In genomic region chr3:114331007-114331406, GRCh38 we compare ENCODE assay signal across 27 cellular contexts. TPM values are rescaled to one million over a fixed set of nuclear protein-coding genes. Genes with fewer than 3 reads are reported as not detected.
DNase-seq lines count a peak whose midpoint lies in the region; ATAC-seq and TF ChIP-seq lines count a peak whose summit lies in the region.
"Had no signal": no experiment of that assay in that cellular context is flagged by ENCODE, and none has a peak within 500 bp of the region (broad histone marks: within the 10 kb centered on the region; RNA-seq: fewer than 3 reads in every experiment).

No MANE protein-coding gene starts in this region.

- intact Hi-C loops in right lobe of liver (cut with DNase I) (no loop called here), heart left ventricle (cut with DNase I) (loop anchor here in 3 of 10 donors (10.0 kb wide), 1 partner anchor 176 kb away; no protein-coding TSS in a partner anchor)

- DNase-seq in stimulated activated naive CD8-positive, alpha-beta T cell treated with anti-CD3 and anti-CD28 coated beads, Interleukin-15, Interleukin-2, amounts not matched to agents 100 U/mL and 50 U/mL, for 24 hours = no peak
- DNase-seq in activated naive CD8-positive, alpha-beta T cell treated with anti-CD3 and anti-CD28 coated beads, Interleukin-2, amount 50 U/mL, for 24 hours = no peak
- DNase-seq in right lobe of liver = peak; percentile 40 to 77 (median 73)
- no peak for DNase-seq in heart left ventricle
- DNase-seq in NCI-H2171 treated with DMSO at 0.1 percent for 48 hours (lab: John Stamatoyannopoulos, UW) = no peak
- DNase-seq: activated effector memory CD4-positive, alpha-beta T cell treated with Interleukin-2 at 50 U/mL for 16 hours; amygdala; C1 segment of cervical spinal cord; DND-41; effector memory CD4-positive, alpha-beta T cell; HCEC 1CT; kidney; NCI-H1105; NCI-H2029; NCI-H226; NCI-H748 treated with DMSO at 0.1 percent for 48 hours; nephron progenitor cell; substantia nigra; upper lobe of left lung had no signal

- peaks cover 7% of the 10 kb centered on the region for H3K9me3 Mint-ChIP-seq in stimulated activated naive CD8-positive, alpha-beta T cell treated with anti-CD3 and anti-CD28 coated beads, Interleukin-15, Interleukin-2, amounts not matched to agents 100 ng/mL and 50 ng/mL, for 24 hours
- H3K9me3 Mint-ChIP-seq in activated naive CD8-positive, alpha-beta T cell treated with anti-CD3 and anti-CD28 coated beads, Interleukin-2, amount 50 U/mL, for 24 hours = peaks cover 11% of the 10 kb centered on the region

- H3K27me3 ChIP-seq in right lobe of liver = no peaks in the 10 kb centered on the region
- no peaks in the 10 kb centered on the region for H3K27me3 ChIP-seq in heart left ventricle
- H3K27me3 ChIP-seq: breast epithelium, upper lobe of left lung had no signal

- no peaks in the 10 kb centered on the region for H3K27me3 Mint-ChIP-seq in stimulated activated naive CD8-positive, alpha-beta T cell treated with anti-CD3 and anti-CD28 coated beads, Interleukin-15, Interleukin-2, amounts not matched to agents 100 ng/mL and 50 ng/mL, for 24 hours
- H3K27me3 Mint-ChIP-seq in activated naive CD8-positive, alpha-beta T cell treated with anti-CD3 and anti-CD28 coated beads, Interleukin-2, amount 50 U/mL, for 24 hours = no peaks in the 10 kb centered on the region

- H3K4me3 Mint-ChIP-seq in stimulated activated naive CD8-positive, alpha-beta T cell treated with anti-CD3 and anti-CD28 coated beads, Interleukin-15, Interleukin-2, amounts not matched to agents 100 ng/mL and 50 ng/mL, for 24 hours = no peak overlapping the region
- H3K4me3 Mint-ChIP-seq in activated naive CD8-positive, alpha-beta T cell treated with anti-CD3 and anti-CD28 coated beads, Interleukin-2, amount 50 U/mL, for 24 hours = no peak overlapping the region
- H3K4me3 Mint-ChIP-seq: nephron progenitor cell had no signal

- H3K4me1 Mint-ChIP-seq in stimulated activated naive CD8-positive, alpha-beta T cell treated with anti-CD3 and anti-CD28 coated beads, Interleukin-15, Interleukin-2, amounts not matched to agents 100 ng/mL and 50 ng/mL, for 24 hours (ENCODE audit: low read depth) = peaks cover 98% of the 10 kb centered on the region
- H3K4me1 Mint-ChIP-seq in activated naive CD8-positive, alpha-beta T cell treated with anti-CD3 and anti-CD28 coated beads, Interleukin-2, amount 50 U/mL, for 24 hours = peaks cover 95% of the 10 kb centered on the region
- H3K4me1 Mint-ChIP-seq: nephron progenitor cell had no signal

- H3K36me3 Mint-ChIP-seq in stimulated activated naive CD8-positive, alpha-beta T cell treated with anti-CD3 and anti-CD28 coated beads, Interleukin-15, Interleukin-2, amounts not matched to agents 100 ng/mL and 50 ng/mL, for 24 hours (ENCODE audit: low read depth) = peaks cover 26% of the 10 kb centered on the region
- H3K36me3 Mint-ChIP-seq in activated naive CD8-positive, alpha-beta T cell treated with anti-CD3 and anti-CD28 coated beads, Interleukin-2, amount 50 U/mL, for 24 hours (ENCODE audit: low read depth) = peaks cover 34% of the 10 kb centered on the region

- ATAC-seq in stimulated activated naive CD8-positive, alpha-beta T cell treated with anti-CD3 and anti-CD28 coated beads, Interleukin-15, Interleukin-2, amounts not matched to agents 100 U/mL and 50 U/mL, for 24 hours = no peak
- ATAC-seq in activated naive CD8-positive, alpha-beta T cell treated with anti-CD3 and anti-CD28 coated beads, Interleukin-2, amount 50 U/mL, for 24 hours = no peak
- peak; percentile 86 to 97 (median 94) for ATAC-seq in right lobe of liver
- ATAC-seq in heart left ventricle = no peak
- ATAC-seq in GM19467 (IDR thresholded peaks at IDR 0.05; ENCODE audit: unreplicated experiment) = no peak

- H3K4me3 ChIP-seq in right lobe of liver (no peak overlapping the region), heart left ventricle (no peak overlapping the region)
- H3K4me3 ChIP-seq: breast epithelium, coronary artery, lung, upper lobe of left lung had no signal

- H3K4me1 ChIP-seq in right lobe of liver (no peaks in the 10 kb centered on the region), heart left ventricle (peaks cover 0 to 27% (median 6%) of the 10 kb centered on the region in 12 donors)
- H3K4me1 ChIP-seq: breast epithelium, upper lobe of left lung had no signal

- TF ChIP-seq CTCF in right lobe of liver (IDR thresholded peaks at IDR 0.05) (no peak), heart left ventricle (IDR thresholded peaks at IDR 0.05) (no peak)

- H3K27ac ChIP-seq in right lobe of liver (no peak overlapping the region), heart left ventricle (no peak overlapping the region)
- H3K27ac ChIP-seq: breast epithelium, coronary artery, upper lobe of left lung had no signal

- TF ChIP-seq POLR2A in right lobe of liver (IDR thresholded peaks at IDR 0.05) (no peak), heart left ventricle (IDR thresholded peaks at IDR 0.05) (no peak)

- peak overlapping the region; percentile 95 for H3K27ac Mint-ChIP-seq in stimulated activated naive CD8-positive, alpha-beta T cell treated with anti-CD3 and anti-CD28 coated beads, Interleukin-15, Interleukin-2, amounts not matched to agents 100 ng/mL and 50 ng/mL, for 24 hours
- peak overlapping the region; percentile 93 for H3K27ac Mint-ChIP-seq in activated naive CD8-positive, alpha-beta T cell treated with anti-CD3 and anti-CD28 coated beads, Interleukin-2, amount 50 U/mL, for 24 hours
- H3K27ac Mint-ChIP-seq: nephron progenitor cell had no signal

- H3K9me3 ChIP-seq in right lobe of liver = no peaks in the 10 kb centered on the region
- peaks cover 0 to 6% (median 0%) of the 10 kb centered on the region in 12 donors for H3K9me3 ChIP-seq in heart left ventricle
- H3K9me3 ChIP-seq: breast epithelium, upper lobe of left lung had no signal

- no peaks in the 10 kb centered on the region for H3K36me3 ChIP-seq in right lobe of liver
- peaks cover 0 to 27% (median 7%) of the 10 kb centered on the region in 9 donors for H3K36me3 ChIP-seq in heart left ventricle
- H3K36me3 ChIP-seq: breast epithelium, upper lobe of left lung had no signal

- WGBS in right lobe of liver (ENCODE audit: insufficient coverage, low coverage, low lambda C conversion rate, missing lambda C conversion rate) = 50% methylated on average over 2 of the region's 2 CpGs
- WGBS in heart left ventricle, 4 donors = 94 to 98% (median 97%) methylated on average over 2 of the region's 2 CpGs

RNA-seq across cellular contexts. Expression of gene TIGIT, which starts 37.2 kb away (rescaled TPM):
- total RNA-seq in right lobe of liver (1 to 10 TPM in 1 of 6 experiments, under 1 TPM in 5; 0.09 to 1.2 (median 0.30) TPM), heart left ventricle (1 to 10 TPM in 1 of 9 donors, under 1 TPM in 2, not detected in 6; 0.10 to 3.8 (median 0.77) TPM)
- polyA plus RNA-seq in heart left ventricle = under 1 TPM in 1 of 2 donors, not detected in 1; 0.04 TPM
- total RNA-seq: epithelial cell of proximal tubule, osteocyte, skeletal muscle tissue had no signal

Comparison
In these comparisons a context has a peak if more than half of its experiments do, and no peak if none do; other contexts are left out.
1. ATAC-seq: peak in right lobe of liver (4 of 4); none in stimulated activated naive CD8-positive, alpha-beta T cell treated with anti-CD3 and anti-CD28 coated beads, Interleukin-15, Interleukin-2, amounts not matched to agents 100 U/mL and 50 U/mL, for 24 hours (single experiment), activated naive CD8-positive, alpha-beta T cell treated with anti-CD3 and anti-CD28 coated beads, Interleukin-2, amount 50 U/mL, for 24 hours (single experiment), heart left ventricle (0 of 4) and GM19467 (single experiment).
2. DNase-seq: peak in right lobe of liver (3 of 3); none in stimulated activated naive CD8-positive, alpha-beta T cell treated with anti-CD3 and anti-CD28 coated beads, Interleukin-15, Interleukin-2, amounts not matched to agents 100 U/mL and 50 U/mL, for 24 hours (single experiment), activated naive CD8-positive, alpha-beta T cell treated with anti-CD3 and anti-CD28 coated beads, Interleukin-2, amount 50 U/mL, for 24 hours (single experiment), heart left ventricle (0 of 5) and NCI-H2171 treated with DMSO at 0.1 percent for 48 hours (single experiment).